ENCODE assay signal across 1 cellular context in the genomic region with DNA sequence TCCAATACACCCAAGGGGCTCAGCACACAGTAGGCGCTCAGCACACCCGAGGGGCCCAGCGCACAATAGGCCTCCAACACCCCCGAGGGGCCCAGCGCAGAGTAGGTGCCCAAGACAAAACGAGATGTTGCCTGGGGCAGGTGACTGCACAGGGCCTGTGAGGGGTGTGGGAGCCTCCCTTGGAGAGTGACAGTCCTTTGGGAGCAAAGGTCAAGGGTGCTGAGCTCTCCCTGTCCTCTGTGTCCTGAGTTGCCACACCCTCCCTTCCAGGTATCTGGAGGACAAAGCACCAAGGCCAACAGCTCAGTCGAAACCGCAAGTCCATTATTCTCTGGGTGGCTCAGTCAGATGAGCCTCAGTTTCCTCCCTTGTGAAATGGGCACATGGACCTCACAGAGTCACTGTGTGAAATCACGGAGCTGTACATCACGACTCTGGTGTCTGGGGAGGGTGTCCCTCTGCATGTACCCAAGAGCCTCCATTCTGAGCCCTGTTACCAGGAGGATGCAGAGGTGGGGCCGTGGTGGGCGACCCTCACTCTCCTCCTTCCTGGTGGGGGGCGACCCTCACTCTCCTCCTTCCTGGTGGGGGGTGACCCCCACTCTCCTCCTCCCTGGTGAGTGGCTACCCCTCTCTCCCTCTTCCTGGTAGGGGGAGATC.
TF ChIP-seq lines count a peak whose summit lies in the region.

No MANE protein-coding gene starts in this region.

TF ChIP-seq in HepG2, 621 proteins besides CTCF, POLR2A, EP300 and RAD21 (continued from another document and continues in another):
- TF ChIP-seq ZNF614 (CRISPR knock-in tag; IDR thresholded peaks at IDR 0.05; ENCODE audit: borderline replicate concordance) (no peak), ZNF136 (CRISPR knock-in tag; IDR thresholded peaks at IDR 0.05; ENCODE audit: low read depth) (no peak), ZNF782 (CRISPR knock-in tag; IDR thresholded peaks at IDR 0.05; ENCODE audit: borderline replicate concordance) (peak; percentile 22; the same call in 1 of the 2 replicates), RARA (CRISPR knock-in tag; IDR thresholded peaks at IDR 0.05) (peak; percentile 74), PAWR (CRISPR knock-in tag; IDR thresholded peaks at IDR 0.05; ENCODE audit: borderline replicate concordance) (no peak), EZH2 (conservative IDR thresholded peaks at IDR 0.05; ENCODE audit: low read depth, low read length) (no peak), TEAD2 (CRISPR knock-in tag; IDR thresholded peaks at IDR 0.05) (no peak), KLF6 (CRISPR knock-in tag; IDR thresholded peaks at IDR 0.05) (no peak), FOXJ3 (CRISPR knock-in tag; IDR thresholded peaks at IDR 0.05; ENCODE audit: borderline replicate concordance) (no peak), ZNF251 (CRISPR knock-in tag; IDR thresholded peaks at IDR 0.05) (no peak), ZNF850 (CRISPR knock-in tag; conservative IDR thresholded peaks at IDR 0.05) (no peak), CHD2 (IDR thresholded peaks at IDR 0.05; ENCODE audit: low read depth, low read length) (no peak), SMAD9 (CRISPR knock-in tag; IDR thresholded peaks at IDR 0.05) (no peak), POLR2AphosphoS5 (IDR thresholded peaks at IDR 0.05; ENCODE audit: low read depth, low read length) (no peak), ISX (CRISPR knock-in tag; conservative IDR thresholded peaks at IDR 0.05) (no peak), IKZF4 (CRISPR knock-in tag; IDR thresholded peaks at IDR 0.05; ENCODE audit: borderline replicate concordance, low read depth, not compliant biosample characterization) (no peak), ZNF230 (CRISPR knock-in tag; IDR thresholded peaks at IDR 0.05) (no peak), ZSCAN21 (CRISPR knock-in tag; IDR thresholded peaks at IDR 0.05; ENCODE audit: borderline replicate concordance) (peak; percentile 52; the same call in 1 of the 2 replicates), BORCS8-MEF2B (CRISPR knock-in tag; IDR thresholded peaks at IDR 0.05) (no peak), ZBTB7B (CRISPR knock-in tag; IDR thresholded peaks at IDR 0.05) (no peak), ASH2L (IDR thresholded peaks at IDR 0.05; ENCODE audit: insufficient read length, low read depth, low read length) (peak; percentile 34), SP5 (CRISPR knock-in tag; IDR thresholded peaks at IDR 0.05; ENCODE audit: borderline replicate concordance, low read depth) (peak; percentile 71), ZNF441 (CRISPR knock-in tag; IDR thresholded peaks at IDR 0.05; ENCODE audit: borderline replicate concordance) (no peak)
- TF ChIP-seq, protein P1, sequence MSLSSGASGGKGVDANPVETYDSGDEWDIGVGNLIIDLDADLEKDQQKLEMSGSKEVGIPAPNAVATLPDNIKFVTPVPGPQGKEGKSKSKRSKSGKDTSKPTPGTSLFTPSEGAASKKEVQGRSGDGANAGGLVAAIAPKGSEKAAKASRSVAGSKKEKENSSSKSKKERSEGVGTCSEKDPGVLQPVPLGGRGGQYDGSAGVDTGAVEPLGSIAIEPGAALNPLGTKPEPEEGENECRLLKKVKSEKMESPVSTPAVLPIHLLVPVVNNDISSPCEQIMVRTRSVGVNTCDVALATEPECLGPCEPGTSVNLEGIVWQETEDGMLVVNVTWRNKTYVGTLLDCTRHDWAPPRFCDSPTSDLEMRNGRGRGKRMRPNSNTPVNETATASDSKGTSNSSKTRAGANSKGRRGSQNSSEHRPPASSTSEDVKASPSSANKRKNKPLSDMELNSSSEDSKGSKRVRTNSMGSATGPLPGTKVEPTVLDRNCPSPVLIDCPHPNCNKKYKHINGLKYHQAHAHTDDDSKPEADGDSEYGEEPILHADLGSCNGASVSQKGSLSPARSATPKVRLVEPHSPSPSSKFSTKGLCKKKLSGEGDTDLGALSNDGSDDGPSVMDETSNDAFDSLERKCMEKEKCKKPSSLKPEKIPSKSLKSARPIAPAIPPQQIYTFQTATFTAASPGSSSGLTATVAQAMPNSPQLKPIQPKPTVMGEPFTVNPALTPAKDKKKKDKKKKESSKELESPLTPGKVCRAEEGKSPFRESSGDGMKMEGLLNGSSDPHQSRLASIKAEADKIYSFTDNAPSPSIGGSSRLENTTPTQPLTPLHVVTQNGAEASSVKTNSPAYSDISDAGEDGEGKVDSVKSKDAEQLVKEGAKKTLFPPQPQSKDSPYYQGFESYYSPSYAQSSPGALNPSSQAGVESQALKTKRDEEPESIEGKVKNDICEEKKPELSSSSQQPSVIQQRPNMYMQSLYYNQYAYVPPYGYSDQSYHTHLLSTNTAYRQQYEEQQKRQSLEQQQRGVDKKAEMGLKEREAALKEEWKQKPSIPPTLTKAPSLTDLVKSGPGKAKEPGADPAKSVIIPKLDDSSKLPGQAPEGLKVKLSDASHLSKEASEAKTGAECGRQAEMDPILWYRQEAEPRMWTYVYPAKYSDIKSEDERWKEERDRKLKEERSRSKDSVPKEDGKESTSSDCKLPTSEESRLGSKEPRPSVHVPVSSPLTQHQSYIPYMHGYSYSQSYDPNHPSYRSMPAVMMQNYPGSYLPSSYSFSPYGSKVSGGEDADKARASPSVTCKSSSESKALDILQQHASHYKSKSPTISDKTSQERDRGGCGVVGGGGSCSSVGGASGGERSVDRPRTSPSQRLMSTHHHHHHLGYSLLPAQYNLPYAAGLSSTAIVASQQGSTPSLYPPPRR (CRISPR knock-in tag; IDR thresholded peaks at IDR 0.05; ENCODE audit: borderline replicate concordance) = no peak
- TF ChIP-seq, protein P2, sequence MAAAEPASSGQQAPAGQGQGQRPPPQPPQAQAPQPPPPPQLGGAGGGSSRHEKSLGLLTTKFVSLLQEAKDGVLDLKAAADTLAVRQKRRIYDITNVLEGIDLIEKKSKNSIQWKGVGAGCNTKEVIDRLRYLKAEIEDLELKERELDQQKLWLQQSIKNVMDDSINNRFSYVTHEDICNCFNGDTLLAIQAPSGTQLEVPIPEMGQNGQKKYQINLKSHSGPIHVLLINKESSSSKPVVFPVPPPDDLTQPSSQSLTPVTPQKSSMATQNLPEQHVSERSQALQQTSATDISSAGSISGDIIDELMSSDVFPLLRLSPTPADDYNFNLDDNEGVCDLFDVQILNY (CRISPR knock-in tag; conservative IDR thresholded peaks at IDR 0.05) = no peak
- TF ChIP-seq, protein P3, sequence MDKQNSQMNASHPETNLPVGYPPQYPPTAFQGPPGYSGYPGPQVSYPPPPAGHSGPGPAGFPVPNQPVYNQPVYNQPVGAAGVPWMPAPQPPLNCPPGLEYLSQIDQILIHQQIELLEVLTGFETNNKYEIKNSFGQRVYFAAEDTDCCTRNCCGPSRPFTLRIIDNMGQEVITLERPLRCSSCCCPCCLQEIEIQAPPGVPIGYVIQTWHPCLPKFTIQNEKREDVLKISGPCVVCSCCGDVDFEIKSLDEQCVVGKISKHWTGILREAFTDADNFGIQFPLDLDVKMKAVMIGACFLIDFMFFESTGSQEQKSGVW (CRISPR knock-in tag; IDR thresholded peaks at IDR 0.05; ENCODE audit: borderline replicate concordance) = no peak
- TF ChIP-seq, protein P4, sequence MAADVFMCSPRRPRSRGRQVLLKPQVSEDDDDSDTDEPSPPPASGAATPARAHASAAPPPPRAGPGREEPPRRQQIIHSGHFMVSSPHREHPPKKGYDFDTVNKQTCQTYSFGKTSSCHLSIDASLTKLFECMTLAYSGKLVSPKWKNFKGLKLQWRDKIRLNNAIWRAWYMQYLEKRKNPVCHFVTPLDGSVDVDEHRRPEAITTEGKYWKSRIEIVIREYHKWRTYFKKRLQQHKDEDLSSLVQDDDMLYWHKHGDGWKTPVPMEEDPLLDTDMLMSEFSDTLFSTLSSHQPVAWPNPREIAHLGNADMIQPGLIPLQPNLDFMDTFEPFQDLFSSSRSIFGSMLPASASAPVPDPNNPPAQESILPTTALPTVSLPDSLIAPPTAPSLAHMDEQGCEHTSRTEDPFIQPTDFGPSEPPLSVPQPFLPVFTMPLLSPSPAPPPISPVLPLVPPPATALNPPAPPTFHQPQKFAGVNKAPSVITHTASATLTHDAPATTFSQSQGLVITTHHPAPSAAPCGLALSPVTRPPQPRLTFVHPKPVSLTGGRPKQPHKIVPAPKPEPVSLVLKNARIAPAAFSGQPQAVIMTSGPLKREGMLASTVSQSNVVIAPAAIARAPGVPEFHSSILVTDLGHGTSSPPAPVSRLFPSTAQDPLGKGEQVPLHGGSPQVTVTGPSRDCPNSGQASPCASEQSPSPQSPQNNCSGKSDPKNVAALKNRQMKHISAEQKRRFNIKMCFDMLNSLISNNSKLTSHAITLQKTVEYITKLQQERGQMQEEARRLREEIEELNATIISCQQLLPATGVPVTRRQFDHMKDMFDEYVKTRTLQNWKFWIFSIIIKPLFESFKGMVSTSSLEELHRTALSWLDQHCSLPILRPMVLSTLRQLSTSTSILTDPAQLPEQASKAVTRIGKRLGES (CRISPR knock-in tag; IDR thresholded peaks at IDR 0.05; ENCODE audit: borderline replicate concordance) = no peak
- TF ChIP-seq, protein P5, sequence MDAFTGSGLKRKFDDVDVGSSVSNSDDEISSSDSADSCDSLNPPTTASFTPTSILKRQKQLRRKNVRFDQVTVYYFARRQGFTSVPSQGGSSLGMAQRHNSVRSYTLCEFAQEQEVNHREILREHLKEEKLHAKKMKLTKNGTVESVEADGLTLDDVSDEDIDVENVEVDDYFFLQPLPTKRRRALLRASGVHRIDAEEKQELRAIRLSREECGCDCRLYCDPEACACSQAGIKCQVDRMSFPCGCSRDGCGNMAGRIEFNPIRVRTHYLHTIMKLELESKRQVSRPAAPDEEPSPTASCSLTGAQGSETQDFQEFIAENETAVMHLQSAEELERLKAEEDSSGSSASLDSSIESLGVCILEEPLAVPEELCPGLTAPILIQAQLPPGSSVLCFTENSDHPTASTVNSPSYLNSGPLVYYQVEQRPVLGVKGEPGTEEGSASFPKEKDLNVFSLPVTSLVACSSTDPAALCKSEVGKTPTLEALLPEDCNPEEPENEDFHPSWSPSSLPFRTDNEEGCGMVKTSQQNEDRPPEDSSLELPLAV (CRISPR knock-in tag; conservative IDR thresholded peaks at IDR 0.05; ENCODE audit: low read depth) = no peak
- TF ChIP-seq, protein P6, sequence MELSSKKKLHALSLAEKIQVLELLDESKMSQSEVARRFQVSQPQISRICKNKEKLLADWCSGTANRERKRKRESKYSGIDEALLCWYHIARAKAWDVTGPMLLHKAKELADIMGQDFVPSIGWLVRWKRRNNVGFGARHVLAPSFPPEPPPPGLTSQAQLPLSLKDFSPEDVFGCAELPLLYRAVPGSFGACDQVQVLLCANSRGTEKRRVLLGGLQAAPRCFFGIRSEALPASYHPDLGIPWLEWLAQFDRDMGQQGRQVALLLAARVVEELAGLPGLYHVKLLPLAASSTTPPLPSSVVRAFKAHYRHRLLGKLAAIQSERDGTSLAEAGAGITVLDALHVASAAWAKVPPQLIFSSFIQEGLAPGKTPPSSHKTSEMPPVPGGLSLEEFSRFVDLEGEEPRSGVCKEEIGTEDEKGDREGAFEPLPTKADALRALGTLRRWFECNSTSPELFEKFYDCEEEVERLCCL (CRISPR knock-in tag; IDR thresholded peaks at IDR 0.05; ENCODE audit: borderline replicate concordance) = no peak
- TF ChIP-seq, protein P7, sequence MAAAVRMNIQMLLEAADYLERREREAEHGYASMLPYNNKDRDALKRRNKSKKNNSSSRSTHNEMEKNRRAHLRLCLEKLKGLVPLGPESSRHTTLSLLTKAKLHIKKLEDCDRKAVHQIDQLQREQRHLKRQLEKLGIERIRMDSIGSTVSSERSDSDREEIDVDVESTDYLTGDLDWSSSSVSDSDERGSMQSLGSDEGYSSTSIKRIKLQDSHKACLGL (CRISPR knock-in tag; IDR thresholded peaks at IDR 0.05) = no peak
- TF ChIP-seq, protein P8, sequence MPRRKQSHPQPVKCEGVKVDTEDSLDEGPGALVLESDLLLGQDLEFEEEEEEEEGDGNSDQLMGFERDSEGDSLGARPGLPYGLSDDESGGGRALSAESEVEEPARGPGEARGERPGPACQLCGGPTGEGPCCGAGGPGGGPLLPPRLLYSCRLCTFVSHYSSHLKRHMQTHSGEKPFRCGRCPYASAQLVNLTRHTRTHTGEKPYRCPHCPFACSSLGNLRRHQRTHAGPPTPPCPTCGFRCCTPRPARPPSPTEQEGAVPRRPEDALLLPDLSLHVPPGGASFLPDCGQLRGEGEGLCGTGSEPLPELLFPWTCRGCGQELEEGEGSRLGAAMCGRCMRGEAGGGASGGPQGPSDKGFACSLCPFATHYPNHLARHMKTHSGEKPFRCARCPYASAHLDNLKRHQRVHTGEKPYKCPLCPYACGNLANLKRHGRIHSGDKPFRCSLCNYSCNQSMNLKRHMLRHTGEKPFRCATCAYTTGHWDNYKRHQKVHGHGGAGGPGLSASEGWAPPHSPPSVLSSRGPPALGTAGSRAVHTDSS (CRISPR knock-in tag; conservative IDR thresholded peaks at IDR 0.05) = no peak
- TF ChIP-seq, protein P9, sequence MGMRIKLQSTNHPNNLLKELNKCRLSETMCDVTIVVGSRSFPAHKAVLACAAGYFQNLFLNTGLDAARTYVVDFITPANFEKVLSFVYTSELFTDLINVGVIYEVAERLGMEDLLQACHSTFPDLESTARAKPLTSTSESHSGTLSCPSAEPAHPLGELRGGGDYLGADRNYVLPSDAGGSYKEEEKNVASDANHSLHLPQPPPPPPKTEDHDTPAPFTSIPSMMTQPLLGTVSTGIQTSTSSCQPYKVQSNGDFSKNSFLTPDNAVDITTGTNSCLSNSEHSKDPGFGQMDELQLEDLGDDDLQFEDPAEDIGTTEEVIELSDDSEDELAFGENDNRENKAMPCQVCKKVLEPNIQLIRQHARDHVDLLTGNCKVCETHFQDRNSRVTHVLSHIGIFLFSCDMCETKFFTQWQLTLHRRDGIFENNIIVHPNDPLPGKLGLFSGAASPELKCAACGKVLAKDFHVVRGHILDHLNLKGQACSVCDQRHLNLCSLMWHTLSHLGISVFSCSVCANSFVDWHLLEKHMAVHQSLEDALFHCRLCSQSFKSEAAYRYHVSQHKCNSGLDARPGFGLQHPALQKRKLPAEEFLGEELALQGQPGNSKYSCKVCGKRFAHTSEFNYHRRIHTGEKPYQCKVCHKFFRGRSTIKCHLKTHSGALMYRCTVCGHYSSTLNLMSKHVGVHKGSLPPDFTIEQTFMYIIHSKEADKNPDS (CRISPR knock-in tag; IDR thresholded peaks at IDR 0.05) = no peak
- TF ChIP-seq, protein P10, sequence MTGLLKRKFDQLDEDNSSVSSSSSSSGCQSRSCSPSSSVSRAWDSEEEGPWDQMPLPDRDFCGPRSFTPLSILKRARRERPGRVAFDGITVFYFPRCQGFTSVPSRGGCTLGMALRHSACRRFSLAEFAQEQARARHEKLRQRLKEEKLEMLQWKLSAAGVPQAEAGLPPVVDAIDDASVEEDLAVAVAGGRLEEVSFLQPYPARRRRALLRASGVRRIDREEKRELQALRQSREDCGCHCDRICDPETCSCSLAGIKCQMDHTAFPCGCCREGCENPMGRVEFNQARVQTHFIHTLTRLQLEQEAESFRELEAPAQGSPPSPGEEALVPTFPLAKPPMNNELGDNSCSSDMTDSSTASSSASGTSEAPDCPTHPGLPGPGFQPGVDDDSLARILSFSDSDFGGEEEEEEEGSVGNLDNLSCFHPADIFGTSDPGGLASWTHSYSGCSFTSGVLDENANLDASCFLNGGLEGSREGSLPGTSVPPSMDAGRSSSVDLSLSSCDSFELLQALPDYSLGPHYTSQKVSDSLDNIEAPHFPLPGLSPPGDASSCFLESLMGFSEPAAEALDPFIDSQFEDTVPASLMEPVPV (CRISPR knock-in tag; IDR thresholded peaks at IDR 0.05) = no peak
- TF ChIP-seq, protein P11, sequence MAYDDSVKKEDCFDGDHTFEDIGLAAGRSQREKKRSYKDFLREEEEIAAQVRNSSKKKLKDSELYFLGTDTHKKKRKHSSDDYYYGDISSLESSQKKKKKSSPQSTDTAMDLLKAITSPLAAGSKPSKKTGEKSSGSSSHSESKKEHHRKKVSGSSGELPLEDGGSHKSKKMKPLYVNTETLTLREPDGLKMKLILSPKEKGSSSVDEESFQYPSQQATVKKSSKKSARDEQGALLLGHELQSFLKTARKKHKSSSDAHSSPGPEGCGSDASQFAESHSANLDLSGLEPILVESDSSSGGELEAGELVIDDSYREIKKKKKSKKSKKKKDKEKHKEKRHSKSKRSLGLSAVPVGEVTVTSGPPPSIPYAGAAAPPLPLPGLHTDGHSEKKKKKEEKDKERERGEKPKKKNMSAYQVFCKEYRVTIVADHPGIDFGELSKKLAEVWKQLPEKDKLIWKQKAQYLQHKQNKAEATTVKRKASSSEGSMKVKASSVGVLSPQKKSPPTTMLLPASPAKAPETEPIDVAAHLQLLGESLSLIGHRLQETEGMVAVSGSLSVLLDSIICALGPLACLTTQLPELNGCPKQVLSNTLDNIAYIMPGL (CRISPR knock-in tag; IDR thresholded peaks at IDR 0.05; ENCODE audit: borderline replicate concordance in 1 of 2, low read depth in 1 of 2) = no peak
